ENCODE assay signal across 15 cellular contexts in the genomic region with DNA sequence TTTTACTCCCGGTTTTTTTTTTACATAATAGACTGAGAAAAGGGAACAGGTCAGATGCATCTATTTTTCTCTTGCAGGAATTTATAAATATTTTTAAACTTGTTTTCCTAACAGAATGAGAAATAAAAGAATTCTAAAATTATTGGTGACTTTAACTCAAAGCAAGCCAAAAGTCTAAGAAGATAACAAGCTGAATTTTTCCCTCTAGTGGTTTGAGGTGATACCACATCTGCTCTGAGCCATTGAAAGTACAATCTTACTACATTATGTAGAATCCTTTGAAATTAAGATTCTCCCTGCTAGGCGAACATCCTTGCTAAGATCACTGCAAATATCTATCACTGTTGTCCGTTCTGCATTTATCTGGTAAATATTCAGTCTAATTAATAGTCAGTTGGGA. TPM values are rescaled to one million over a fixed set of nuclear protein-coding genes. Genes with fewer than 3 reads are reported as not detected.
A peak's percentile ranks its signal among the peaks of the same experiment; 100 is the strongest.
DNase-seq lines count a peak whose midpoint lies in the region; FAIRE-seq and TF ChIP-seq lines count a peak whose summit lies in the region.
"Had no signal": no experiment of that assay in that cellular context is flagged by ENCODE, and none has a peak within 500 bp of the region (broad histone marks: within the 10 kb centered on the region; RNA-seq: fewer than 3 reads in every experiment).

No MANE protein-coding gene starts in this region.

- H3K27ac ChIP-seq in OCI-LY1 (ENCODE audit: low read depth, low read length, poor library complexity, severe bottlenecking): no peak overlapping the region
- no peak overlapping the region for H3K27ac ChIP-seq in dorsolateral prefrontal cortex

- H3K27me3 ChIP-seq in OCI-LY1 (ENCODE audit: insufficient read depth, low read length): no peaks in the 10 kb centered on the region
- H3K27me3 ChIP-seq in dorsolateral prefrontal cortex: no peaks in the 10 kb centered on the region

- H3K27me3 Mint-ChIP-seq in osteocyte (ENCODE audit: unreplicated experiment): no peaks in the 10 kb centered on the region

- no peaks in the 10 kb centered on the region for H3F3A ChIP-seq in OCI-LY1 (ENCODE audit: insufficient read depth, low read length)

- no peaks in the 10 kb centered on the region for H3K9me3 ChIP-seq in OCI-LY1 (ENCODE audit: low read length)

- no peaks in the 10 kb centered on the region for H3K4me1 ChIP-seq in OCI-LY1 (ENCODE audit: insufficient read depth, low read length, severe bottlenecking)

- no peaks in the 10 kb centered on the region for H3K79me2 ChIP-seq in OCI-LY1 (ENCODE audit: insufficient read depth, low read length)

- H3K4me1 Mint-ChIP-seq in osteocyte (ENCODE audit: unreplicated experiment): peaks cover 7% of the 10 kb centered on the region

- peak; percentile 13; the same call in 1 of the 2 replicates for TF ChIP-seq CTCF in OCI-LY1 (IDR thresholded peaks at IDR 0.05; ENCODE audit: low read length)
- peak in 34 of 56 donors; percentile 6 to 60 (median 30) for TF ChIP-seq CTCF in dorsolateral prefrontal cortex (IDR thresholded peaks at IDR 0.05 in 54 of 56, conservative IDR thresholded peaks at IDR 0.05 in 2 of 56; ENCODE audit: low read depth in 1 of 56, partially characterized antibody in 56 of 56)
- TF ChIP-seq CTCF in osteocyte (IDR thresholded peaks at IDR 0.05): peak; percentile 53

- H3K36me3 Mint-ChIP-seq in osteocyte (ENCODE audit: unreplicated experiment): peaks cover 2% of the 10 kb centered on the region

- DNase-seq in GM03348 (ENCODE audit: low spot score): peak; percentile 36
- DNase-seq in dorsolateral prefrontal cortex: no peak
- DNase-seq in osteocyte (ENCODE audit: extremely low spot score, unreplicated experiment): no peak
- DNase-seq in T-helper 9 cell: no peak
- no peak for DNase-seq in NCI-H146 treated with DMSO at 0.1 percent for 48 hours (lab: John Stamatoyannopoulos, UW; ENCODE audit: unreplicated experiment)
- no peak for DNase-seq in putamen (ENCODE audit: low spot score)
- no peak for DNase-seq in GM12892 (ENCODE audit: insufficient read length)
- DNase-seq: left colon; NCI-H1694 treated with DMSO at 0.1 percent for 48 hours; occipital lobe; stimulated activated CD4-positive, alpha-beta T cell treated with anti-CD3 and anti-CD28 coated beads, Interleukin-1b, Interleukin-23, amount 100 ng/mL, for 48 hours had no signal

- H3K9me2 ChIP-seq in OCI-LY1 (ENCODE audit: low read depth, low read length): no peaks in the 10 kb centered on the region

- no peaks in the 10 kb centered on the region for H4K20me1 ChIP-seq in OCI-LY1 (ENCODE audit: insufficient read depth, low read length)

- H3K36me3 ChIP-seq in OCI-LY1 (ENCODE audit: insufficient read depth, low read length): no peaks in the 10 kb centered on the region

- H3K9me3 Mint-ChIP-seq in osteocyte (ENCODE audit: unreplicated experiment): peaks cover 6% of the 10 kb centered on the region
- H3K9me3 Mint-ChIP-seq: T-helper 2 cell treated with Interferon-gamma antibody and Interleukin-4, amounts not matched to agents 5 μg/mL and 100 μg/mL, for 36 hours had no signal

- H3K4me3 Mint-ChIP-seq in osteocyte (ENCODE audit: unreplicated experiment): no peak overlapping the region
- H3K4me3 Mint-ChIP-seq: stimulated activated naive CD8-positive, alpha-beta T cell treated with anti-CD3 and anti-CD28 coated beads, Interleukin-15, Interleukin-2, amounts not matched to agents 100 ng/mL and 50 ng/mL, for 24 hours; T-helper 2 cell treated with Interferon-gamma antibody and Interleukin-4, amounts not matched to agents 5 μg/mL and 100 μg/mL, for 36 hours had no signal

- TF ChIP-seq POLR2A in GM12892 (IDR thresholded peaks at IDR 0.05; ENCODE audit: low read depth, low read length): no peak

- H3K4me2 ChIP-seq in OCI-LY1 (ENCODE audit: low read length): no peak overlapping the region

- no peak overlapping the region for H3K9ac ChIP-seq in OCI-LY1 (ENCODE audit: low read length)

- intact Hi-C loops in dorsolateral prefrontal cortex (cut with DNase I): loop anchor here in 1 of 2 donors (5.0 kb wide), 2 partner anchors 59 to 324 kb away; no protein-coding TSS in a partner anchor

- no peak overlapping the region for H3K27ac Mint-ChIP-seq in osteocyte (ENCODE audit: unreplicated experiment)
- H3K27ac Mint-ChIP-seq: stimulated activated naive CD8-positive, alpha-beta T cell treated with anti-CD3 and anti-CD28 coated beads, Interleukin-15, Interleukin-2, amounts not matched to agents 100 ng/mL and 50 ng/mL, for 24 hours; T-helper 2 cell treated with Interferon-gamma antibody and Interleukin-4, amounts not matched to agents 5 μg/mL and 100 μg/mL, for 36 hours had no signal

- H2AFZ ChIP-seq in OCI-LY1 (ENCODE audit: low read length): no peak overlapping the region

- FAIRE-seq in GM12892 (lab: Jason Lieb, UNC): no peak
- FAIRE-seq: frontal cortex had no signal

- H3K4me3 ChIP-seq in OCI-LY1 (ENCODE audit: low read depth, low read length, poor library complexity, severe bottlenecking) (no peak overlapping the region), dorsolateral prefrontal cortex (no peak overlapping the region)

RNA-seq across cellular contexts. Expression of gene STMND1, which starts 10.7 kb away (rescaled TPM):
- total RNA-seq in dorsolateral prefrontal cortex: under 1 TPM in 18 of 120 experiments, not detected in 102; 0.29 to 0.76 (median 0.45) TPM
- total RNA-seq in osteocyte: not detected in 2 replicates
- not detected for polyA plus RNA-seq in GM12892 (2012; ENCODE audit: missing spikeins)
- total RNA-seq: frontal cortex, occipital lobe had no signal
